Comparison of ENCODE assay signal across 9 cellular contexts in the genomic region with DNA sequence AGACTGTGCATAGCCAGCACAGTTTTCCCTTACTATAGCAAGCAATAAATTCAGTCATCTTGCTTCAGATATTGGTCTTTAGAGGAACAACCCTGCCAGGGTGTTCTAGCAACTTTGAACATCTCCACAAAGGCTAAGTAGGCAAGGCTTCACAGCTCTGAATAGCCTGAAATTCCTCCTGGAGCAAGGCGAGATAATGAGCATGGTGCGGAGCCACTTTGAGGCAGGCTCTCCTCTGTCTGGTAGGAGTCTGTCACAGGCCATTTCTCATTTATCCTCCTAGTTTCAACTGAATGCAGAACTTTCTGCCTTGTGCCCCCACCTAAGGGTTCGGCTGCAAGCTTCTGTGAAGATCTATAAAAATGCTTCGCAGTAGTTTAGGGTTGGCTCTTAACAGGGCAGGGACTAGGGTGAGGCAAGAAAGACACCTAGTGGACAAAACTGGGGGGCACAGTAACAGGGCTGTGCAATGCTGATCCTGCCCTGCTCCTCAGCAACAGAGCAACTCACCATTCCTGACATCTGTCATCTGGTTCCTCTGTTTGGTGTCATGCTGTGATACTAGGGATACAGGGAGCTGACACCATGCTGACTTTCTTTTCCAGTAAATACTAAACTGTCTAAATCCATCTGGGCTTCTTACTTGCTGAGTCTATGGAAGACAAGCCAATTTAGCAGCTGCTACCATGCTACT. TPM values are rescaled to one million over a fixed set of nuclear protein-coding genes. Genes with fewer than 3 reads are reported as not detected.
DNase-seq lines count a peak whose midpoint lies in the region; ATAC-seq and TF ChIP-seq lines count a peak whose summit lies in the region.
"Had no signal": no experiment of that assay in that cellular context is flagged by ENCODE, and none has a peak within 500 bp of the region (broad histone marks: within the 10 kb centered on the region; RNA-seq: fewer than 3 reads in every experiment).

No MANE protein-coding gene starts in this region.

- no peaks in the 10 kb centered on the region for H3K9me3 Mint-ChIP-seq in stimulated activated memory B cell treated with anti-CD40 and anti-IgM and Interleukin-4, amounts not matched to agents 10 μg/mL and 1 μg/mL and 100 μg/mL, for 72 hours

- H3K27ac Mint-ChIP-seq in stimulated activated memory B cell treated with anti-CD40 and anti-IgM and Interleukin-4, amounts not matched to agents 10 μg/mL and 1 μg/mL and 100 μg/mL, for 72 hours = no peak overlapping the region

- H3K4me1 Mint-ChIP-seq in stimulated activated memory B cell treated with anti-CD40 and anti-IgM and Interleukin-4, amounts not matched to agents 10 μg/mL and 1 μg/mL and 100 μg/mL, for 72 hours = no peaks in the 10 kb centered on the region

- H3K4me3 Mint-ChIP-seq in stimulated activated memory B cell treated with anti-CD40 and anti-IgM and Interleukin-4, amounts not matched to agents 10 μg/mL and 1 μg/mL and 100 μg/mL, for 72 hours = no peak overlapping the region

- TF ChIP-seq CTCF in fibroblast of the aortic adventitia (IDR thresholded peaks at IDR 0.05; ENCODE audit: insufficient read depth, low read length) = peak; percentile 57

- DNase-seq in EL = peak; percentile 42
- DNase-seq in HT1080 (ENCODE audit: low read depth) = peak; percentile 58
- DNase-seq in OCI-M2 (lab: John Stamatoyannopoulos, UW; ENCODE audit: unreplicated experiment) = peak; percentile 22
- DNase-seq in fibroblast of the aortic adventitia (ENCODE audit: low read depth) = peak; percentile 33
- no peak for DNase-seq in central memory CD4-positive, alpha-beta T cell

- peak; percentile 65 for ATAC-seq in stimulated activated memory B cell treated with anti-CD40 and anti-IgM and Interleukin-4, amounts not matched to agents 10 μg/mL and 1 μg/mL and 100 μg/mL, for 72 hours
- ATAC-seq in HG03469 (IDR thresholded peaks at IDR 0.05; ENCODE audit: unreplicated experiment) = no peak
- ATAC-seq in GM19324 (IDR thresholded peaks at IDR 0.05; ENCODE audit: low FRiP score, unreplicated experiment) = no peak

- H3K4me3 ChIP-seq in fibroblast of the aortic adventitia (ENCODE audit: low read depth, low read length) = no peak overlapping the region
- H3K4me3 ChIP-seq: SJSA1 had no signal

- peaks cover 57% of the 10 kb centered on the region for H3K27me3 Mint-ChIP-seq in stimulated activated memory B cell treated with anti-CD40 and anti-IgM and Interleukin-4, amounts not matched to agents 10 μg/mL and 1 μg/mL and 100 μg/mL, for 72 hours

- H3K36me3 Mint-ChIP-seq in stimulated activated memory B cell treated with anti-CD40 and anti-IgM and Interleukin-4, amounts not matched to agents 10 μg/mL and 1 μg/mL and 100 μg/mL, for 72 hours = no peaks in the 10 kb centered on the region

RNA-seq across cellular contexts. Expression of a gene that starts 16.6 kb away (rescaled TPM):
- 2.2 and 6.8 TPM in 2 replicates for total RNA-seq in HT1080 (2014; rRNA removed; shearing (Covaris generic))
- polyA plus RNA-seq in HT1080 (2015; cell fraction: cytosol; rRNA removed) = 2.1 and 2.8 TPM in 2 replicates
- polyA plus RNA-seq in HT1080 (2015; cell fraction: nucleus; rRNA removed) = 3.5 and 4.2 TPM in 2 replicates
- 4.3 and 11.7 TPM in 2 replicates for total RNA-seq in fibroblast of the aortic adventitia (ENCODE audit: low replicate concordance)
